ENCODE assay signal across 8 cellular contexts in genomic region chr6:44338228-44339122, GRCh38. TPM values are rescaled to one million over a fixed set of nuclear protein-coding genes. Genes with fewer than 3 reads are reported as not detected.
A peak's percentile ranks its signal among the peaks of the same experiment; 100 is the strongest.
DNase-seq lines count a peak whose midpoint lies in the region; ATAC-seq, FAIRE-seq and TF ChIP-seq lines count a peak whose summit lies in the region.

No MANE protein-coding gene starts in this region.

- intact Hi-C loops in Caco-2 (cut with micrococcal nuclease; ENCODE audit: unreplicated experiment) (loop anchor here (1.0 kb wide), 2 partner anchors 70 to 238 kb away; no protein-coding TSS in a partner anchor), HCT116 (cut with micrococcal nuclease) (loop anchor here (1.0 to 5.0 kb wide), 4 partner anchors 70 to 242 kb away; no protein-coding TSS in a partner anchor), ascending aorta (cut with DNase I) (loop anchor here (1.0 kb wide), 2 partner anchors 70 to 242 kb away; no protein-coding TSS in a partner anchor)

- H4K20me1 ChIP-seq in HCT116 (ENCODE audit: insufficient read depth) (no peaks in the 10 kb centered on the region), hepatocyte (ENCODE audit: insufficient read depth, poor library complexity, severe bottlenecking) (no peaks in the 10 kb centered on the region)

- no peak for FAIRE-seq in small intestine (lab: Jason Lieb, UNC)

- no peak overlapping the region for H3K9ac ChIP-seq in HCT116 (ENCODE audit: low read length)

- H3K4me3 ChIP-seq in Caco-2 (ENCODE audit: low read depth, low read length) (no peak overlapping the region), HCT116 (replicated peaks in 1 of 2; ENCODE audit: low read depth in 1 of 2, low read length in 2 of 2) (no peak overlapping the region), ascending aorta (no peak overlapping the region), hepatocyte (no peak overlapping the region), small intestine (ENCODE audit: low read depth in 1 of 2, low read length in 2 of 2) (no peak overlapping the region)

- H3K27me3 Mint-ChIP-seq in Caco-2 (ENCODE audit: insufficient read depth, unreplicated experiment): peaks cover 3% of the 10 kb centered on the region
- H3K27me3 Mint-ChIP-seq in T-helper 2 cell treated with Interferon-gamma antibody and Interleukin-4, amounts not matched to agents 5 μg/mL and 100 μg/mL, for 36 hours (ENCODE audit: low read depth): peaks cover 23% of the 10 kb centered on the region

- H3K79me2 ChIP-seq in HCT116 (ENCODE audit: insufficient read depth, low read length): no peaks in the 10 kb centered on the region
- H3K79me2 ChIP-seq in hepatocyte: no peaks in the 10 kb centered on the region

- BruUV-seq in Caco-2 (replicated peaks; lab: Mats Ljungman, UMichigan) (no TSS peak), HCT116 (replicated peaks; lab: Mats Ljungman, UMichigan) (no TSS peak)

- H3K9me3 ChIP-seq in Caco-2 (no peaks in the 10 kb centered on the region), HCT116 (ENCODE audit: control insufficient read depth in 1 of 2, insufficient read depth in 1 of 2, low read depth in 1 of 2, low read length in 2 of 2) (no peaks in the 10 kb centered on the region), ascending aorta (no peaks in the 10 kb centered on the region), hepatocyte (ENCODE audit: low read depth) (no peaks in the 10 kb centered on the region), small intestine (ENCODE audit: control insufficient read depth, low read depth) (no peaks in the 10 kb centered on the region)

- H3K4me2 ChIP-seq in HCT116 (ENCODE audit: low read length) (no peak overlapping the region), hepatocyte (no peak overlapping the region)

- no peaks in the 10 kb centered on the region for H3K36me3 ChIP-seq in Caco-2 (ENCODE audit: control insufficient read depth, insufficient read depth, low read length)
- H3K36me3 ChIP-seq in HCT116 (ENCODE audit: control insufficient read depth in 1 of 2, insufficient read depth in 2 of 2, low read length in 2 of 2): no peaks in the 10 kb centered on the region
- no peaks in the 10 kb centered on the region for H3K36me3 ChIP-seq in ascending aorta
- H3K36me3 ChIP-seq in hepatocyte (replicated peaks; ENCODE audit: insufficient read depth, low read depth): no peaks in the 10 kb centered on the region
- no peaks in the 10 kb centered on the region for H3K36me3 ChIP-seq in small intestine (ENCODE audit: control insufficient read depth in 2 of 2, insufficient read depth in 2 of 2, low read length in 2 of 2)

- peak; percentile 65 to 84 for TF ChIP-seq CTCF in Caco-2 (IDR thresholded peaks at IDR 0.05; ENCODE audit: insufficient read depth in 1 of 2, low read depth in 1 of 2, low read length in 1 of 2, severe bottlenecking in 1 of 2, unreplicated experiment in 1 of 2)
- peak; percentile 68 to 91 (median 87) for TF ChIP-seq CTCF in HCT116 (IDR thresholded peaks at IDR 0.05 in 2 of 3, conservative IDR thresholded peaks at IDR 0.05 in 1 of 3; ENCODE audit: borderline replicate concordance in 1 of 3, insufficient read depth in 1 of 3, low read depth in 2 of 3, low read length in 2 of 3)
- TF ChIP-seq CTCF in ascending aorta (IDR thresholded peaks at IDR 0.05): peak; percentile 50 to 67 (median 55)
- peak; percentile 82 for TF ChIP-seq CTCF in hepatocyte (IDR thresholded peaks at IDR 0.05; ENCODE audit: poor library complexity)

- CTCF ChIA-PET in Caco-2 (lab: Charles Lee): interaction anchor here (2.7 kb wide), 1 partner anchor 71 kb away, joined by 23 read pairs; no protein-coding TSS in a partner anchor
- CTCF ChIA-PET in HCT116 (lab: Charles Lee): interaction anchor here (1.0 to 3.9 kb wide), 4 partner anchors 71 to 242 kb away, joined by 3 to 36 read pairs (median 4); no protein-coding TSS in a partner anchor

- no peaks in the 10 kb centered on the region for H3K9me3 Mint-ChIP-seq in Caco-2 (ENCODE audit: unreplicated experiment)
- H3K9me3 Mint-ChIP-seq in T-helper 2 cell treated with Interferon-gamma antibody and Interleukin-4, amounts not matched to agents 5 μg/mL and 100 μg/mL, for 36 hours: no peaks in the 10 kb centered on the region

- peak; percentile 51 to 68 for DNase-seq in Caco-2
- DNase-seq in HCT116 (ENCODE audit: low read depth, low spot score): peak; percentile 54
- peak; percentile 41 for DNase-seq in NCI-H2029 (lab: John Stamatoyannopoulos, UW)
- DNase-seq in T-helper 2 cell treated with Interferon-gamma antibody and Interleukin-4, amounts not matched to agents 5 μg/mL and 100 μg/mL, for 36 hours (ENCODE audit: low spot score): peak; percentile 56
- peak in 1 of 2 donors; percentile 76 for DNase-seq in ascending aorta (ENCODE audit: low spot score in 2 of 2)
- peak; percentile 83 for DNase-seq in hepatocyte (ENCODE audit: low spot score)
- DNase-seq in small intestine: peak; percentile 78

- no peaks in the 10 kb centered on the region for H3K4me1 Mint-ChIP-seq in Caco-2 (ENCODE audit: low read depth, unreplicated experiment)
- no peaks in the 10 kb centered on the region for H3K4me1 Mint-ChIP-seq in T-helper 2 cell treated with Interferon-gamma antibody and Interleukin-4, amounts not matched to agents 5 μg/mL and 100 μg/mL, for 36 hours (ENCODE audit: low read depth)

- no peaks in the 10 kb centered on the region for H3K27me3 ChIP-seq in Caco-2 (replicated peaks; ENCODE audit: control insufficient read depth, insufficient read depth, low read length)
- no peaks in the 10 kb centered on the region for H3K27me3 ChIP-seq in HCT116 (ENCODE audit: insufficient read depth, low read length)
- peaks cover 3% of the 10 kb centered on the region for H3K27me3 ChIP-seq in ascending aorta
- H3K27me3 ChIP-seq in hepatocyte: peaks cover 31% of the 10 kb centered on the region
- H3K27me3 ChIP-seq in small intestine (ENCODE audit: control insufficient read depth in 2 of 2, insufficient read depth in 2 of 2, low read length in 2 of 2): peaks cover 4 to 6% of the 10 kb centered on the region in 2 donors

- no peak for TF ChIP-seq POLR2A in HCT116 (IDR thresholded peaks at IDR 0.05; ENCODE audit: borderline replicate concordance, extremely low read depth, insufficient read depth, insufficient read length)

- 6% methylated on average over 11 of the region's 11 CpGs for WGBS in hepatocyte (ENCODE audit: low lambda C conversion rate, missing lambda C conversion rate)
- WGBS in small intestine, 3 donors: 1 to 2% (median 2%) methylated on average over 11 of the region's 11 CpGs

- H3K36me3 Mint-ChIP-seq in Caco-2 (ENCODE audit: insufficient read depth, unreplicated experiment): no peaks in the 10 kb centered on the region
- no peaks in the 10 kb centered on the region for H3K36me3 Mint-ChIP-seq in T-helper 2 cell treated with Interferon-gamma antibody and Interleukin-4, amounts not matched to agents 5 μg/mL and 100 μg/mL, for 36 hours (ENCODE audit: low read depth)

- peak; percentile 97 for ATAC-seq in HCT116
- ATAC-seq in GM18519 (IDR thresholded peaks at IDR 0.05; ENCODE audit: low FRiP score, unreplicated experiment): no peak

- H3K27ac Mint-ChIP-seq in Caco-2 (ENCODE audit: unreplicated experiment): no peak overlapping the region
- no peak overlapping the region for H3K27ac Mint-ChIP-seq in T-helper 2 cell treated with Interferon-gamma antibody and Interleukin-4, amounts not matched to agents 5 μg/mL and 100 μg/mL, for 36 hours

- POLR2A ChIA-PET in Caco-2 (lab: Charles Lee): no interaction called here
- POLR2A ChIA-PET in HCT116 (lab: Charles Lee): interaction anchor here (2.1 kb wide), 1 partner anchor 70 kb away, joined by 6 read pairs; no protein-coding TSS in a partner anchor

- H3K27ac ChIP-seq in HCT116 (ENCODE audit: low read depth, low read length) (no peak overlapping the region), ascending aorta (no peak overlapping the region), hepatocyte (no peak overlapping the region), small intestine (ENCODE audit: low read depth in 1 of 2, low read length in 1 of 2) (no peak overlapping the region)

- RAD21 ChIA-PET in HCT116 (lab: Charles Lee; ENCODE audit: low non-redundant PET in 1 of 2, low total read pairs in 2 of 2, uncharacterized antibody in 2 of 2, unreplicated experiment in 2 of 2): interaction anchor here in 1 of 2 experiments (0.7 to 0.8 kb wide), 2 partner anchors 18 to 72 kb away, joined by 3 to 4 read pairs; no protein-coding TSS in a partner anchor

- no peaks in the 10 kb centered on the region for H3K4me1 ChIP-seq in Caco-2
- no peaks in the 10 kb centered on the region for H3K4me1 ChIP-seq in HCT116 (ENCODE audit: control insufficient read depth in 1 of 2, insufficient read depth in 2 of 2, low read length in 2 of 2)
- no peaks in the 10 kb centered on the region for H3K4me1 ChIP-seq in ascending aorta
- H3K4me1 ChIP-seq in hepatocyte (ENCODE audit: insufficient read depth): no peaks in the 10 kb centered on the region
- no peaks in the 10 kb centered on the region for H3K4me1 ChIP-seq in small intestine (ENCODE audit: control insufficient read depth in 2 of 2, insufficient read depth in 1 of 2, low read depth in 1 of 2, low read length in 1 of 2)

- no peak overlapping the region for H2AFZ ChIP-seq in HCT116 (ENCODE audit: low read depth, low read length, poor library complexity, severe bottlenecking)
- no peak overlapping the region for H2AFZ ChIP-seq in hepatocyte

- peak; percentile 95 for TF ChIP-seq RAD21 in HCT116 (IDR thresholded peaks at IDR 0.05; ENCODE audit: low read depth)

- no peaks in the 10 kb centered on the region for H3K9me2 ChIP-seq in HCT116 (ENCODE audit: insufficient read depth)
- no peaks in the 10 kb centered on the region for H3K9me2 ChIP-seq in hepatocyte (replicated peaks; ENCODE audit: insufficient read depth)

- H3K4me3 Mint-ChIP-seq in Caco-2 (ENCODE audit: unreplicated experiment): no peak overlapping the region
- no peak overlapping the region for H3K4me3 Mint-ChIP-seq in T-helper 2 cell treated with Interferon-gamma antibody and Interleukin-4, amounts not matched to agents 5 μg/mL and 100 μg/mL, for 36 hours

RNA-seq across cellular contexts. Expression of gene SPATS1, which starts 4.0 kb away (rescaled TPM):
- total RNA-seq in Caco-2 (2022) (not detected in 2 replicates), HCT116 (2021; ENCODE audit: unreplicated experiment) (not detected), ascending aorta (not detected), hepatocyte (not detected in 2 replicates)
- not detected in 2 replicates for polyA plus RNA-seq in HCT116 (2012)
- polyA plus RNA-seq in hepatocyte (not detected in 2 replicates), small intestine (under 1 TPM in 1 of 3 donors, not detected in 2; 0.13 TPM)

RNA-seq across cellular contexts. Expression of gene AARS2, which starts 25.3 kb away (rescaled TPM):
- total RNA-seq in Caco-2 (2022): 18.8 and 20.5 TPM in 2 replicates
- 14.9 TPM for total RNA-seq in HCT116 (2021; ENCODE audit: unreplicated experiment)
- polyA plus RNA-seq in HCT116 (2012): 6.6 and 7.0 TPM in 2 replicates
- 4.5 TPM for total RNA-seq in ascending aorta
- total RNA-seq in hepatocyte: 8.8 and 12.6 TPM in 2 replicates
- polyA plus RNA-seq in hepatocyte: 11.9 and 17.6 TPM in 2 replicates
- polyA plus RNA-seq in small intestine: 10 to 100 TPM in 1 of 3 donors, 1 to 10 TPM in 2; 3.2 to 11.4 (median 6.7) TPM

RNA-seq across cellular contexts. Expression of gene CDC5L, which starts 49.0 kb away (rescaled TPM):
- total RNA-seq in Caco-2 (2022): 23.4 and 23.8 TPM in 2 replicates
- 24.6 TPM for total RNA-seq in HCT116 (2021; ENCODE audit: unreplicated experiment)
- polyA plus RNA-seq in HCT116 (2012): 7.6 and 11.4 TPM in 2 replicates
- total RNA-seq in ascending aorta: 10.9 TPM
- 22.8 and 23.1 TPM in 2 replicates for total RNA-seq in hepatocyte
- 10.0 and 12.5 TPM in 2 replicates for polyA plus RNA-seq in hepatocyte
- polyA plus RNA-seq in small intestine: 1 to 10 TPM; 8.6 to 9.9 (median 9.6) TPM
